Comparison of ENCODE assay signal across 24 cellular contexts in genomic region chr10:58554316-58554715, GRCh38. TPM values are rescaled to one million over a fixed set of nuclear protein-coding genes. Genes with fewer than 3 reads are reported as not detected.
"Had no signal": no experiment of that assay in that cellular context is flagged by ENCODE, and none has a peak within 500 bp of the region (broad histone marks: within the 10 kb centered on the region; RNA-seq: fewer than 3 reads in every experiment).

No MANE protein-coding gene starts in this region.

- H3K4me1 ChIP-seq: body of pancreas, colonic mucosa, parathyroid adenoma, sigmoid colon, testis, upper lobe of left lung had no signal

- H3K79me2 ChIP-seq: parathyroid adenoma had no signal

- H3K27me3 ChIP-seq: body of pancreas, colonic mucosa, gastrocnemius medialis, sigmoid colon, testis, upper lobe of left lung had no signal

- H3K4me1 Mint-ChIP-seq: activated CD4-positive, alpha-beta memory T cell treated with anti-CD3 and anti-CD28 coated beads, Interleukin-2, amount 10 ng/mL, durations not matched to agents 7 days and 5 days; activated CD8-positive, alpha-beta memory T cell treated with anti-CD3 and anti-CD28 coated beads, Interleukin-2, amount 10 ng/mL, durations not matched to agents 7 days and 5 days; activated naive CD8-positive, alpha-beta T cell treated with anti-CD3 and anti-CD28 coated beads, Interleukin-2, amount 10 ng/mL, durations not matched to agents 7 days and 5 days; activated T-helper 17 cell treated with anti-CD3 and anti-CD28 coated beads, Interleukin-2, amount 50 U/mL, for 72 hours; central memory CD8-positive, alpha-beta T cell; memory B cell; naive thymus-derived CD4-positive, alpha-beta T cell; stimulated activated memory B cell treated with anti-CD40 and anti-IgM and Interleukin-4, amounts not matched to agents 10 μg/mL and 1 μg/mL and 100 μg/mL, for 72 hours had no signal

- H3K9me3 Mint-ChIP-seq: activated CD4-positive, alpha-beta memory T cell treated with anti-CD3 and anti-CD28 coated beads, Interleukin-2, amount 10 ng/mL, durations not matched to agents 7 days and 5 days; activated naive CD8-positive, alpha-beta T cell treated with anti-CD3 and anti-CD28 coated beads, Interleukin-2, amount 10 ng/mL, durations not matched to agents 7 days and 5 days; stimulated activated memory B cell treated with anti-CD40 and anti-IgM and Interleukin-4, amounts not matched to agents 10 μg/mL and 1 μg/mL and 100 μg/mL, for 72 hours had no signal

- H3K36me3 ChIP-seq: colonic mucosa, gastrocnemius medialis, sigmoid colon, upper lobe of left lung had no signal

- H3K27ac Mint-ChIP-seq: activated CD4-positive, alpha-beta memory T cell treated with anti-CD3 and anti-CD28 coated beads, Interleukin-2, amount 10 ng/mL, durations not matched to agents 7 days and 5 days; activated CD8-positive, alpha-beta memory T cell treated with anti-CD3 and anti-CD28 coated beads, Interleukin-2, amount 10 ng/mL, durations not matched to agents 7 days and 5 days; activated naive CD8-positive, alpha-beta T cell treated with anti-CD3 and anti-CD28 coated beads, Interleukin-2, amount 10 ng/mL, durations not matched to agents 7 days and 5 days; activated T-helper 17 cell treated with anti-CD3 and anti-CD28 coated beads, Interleukin-2, amount 50 U/mL, for 72 hours; memory B cell; naive thymus-derived CD4-positive, alpha-beta T cell; stimulated activated memory B cell treated with anti-CD40 and anti-IgM and Interleukin-4, amounts not matched to agents 10 μg/mL and 1 μg/mL and 100 μg/mL, for 72 hours had no signal

- H2AFZ ChIP-seq: parathyroid adenoma had no signal

- H3K27ac ChIP-seq: colonic mucosa, gastrocnemius medialis, parathyroid adenoma, sigmoid colon, testis, upper lobe of left lung had no signal

- H3K36me3 Mint-ChIP-seq: activated CD8-positive, alpha-beta memory T cell treated with anti-CD3 and anti-CD28 coated beads, Interleukin-2, amount 10 ng/mL, durations not matched to agents 7 days and 5 days; activated naive CD8-positive, alpha-beta T cell treated with anti-CD3 and anti-CD28 coated beads, Interleukin-2, amount 10 ng/mL, durations not matched to agents 7 days and 5 days; memory B cell; naive thymus-derived CD4-positive, alpha-beta T cell; stimulated activated memory B cell treated with anti-CD40 and anti-IgM and Interleukin-4, amounts not matched to agents 10 μg/mL and 1 μg/mL and 100 μg/mL, for 72 hours had no signal

- ATAC-seq: activated CD8-positive, alpha-beta memory T cell treated with anti-CD3 and anti-CD28 coated beads, Interleukin-2, amount 10 ng/mL, durations not matched to agents 7 days and 5 days; activated T-helper 17 cell treated with anti-CD3 and anti-CD28 coated beads, Interleukin-2, amount 50 U/mL, for 72 hours; body of pancreas; gastrocnemius medialis; left ventricle myocardium superior; naive thymus-derived CD4-positive, alpha-beta T cell; stimulated activated memory B cell treated with anti-CD40 and anti-IgM and Interleukin-4, amounts not matched to agents 10 μg/mL and 1 μg/mL and 100 μg/mL, for 72 hours had no signal

- H3K4me3 ChIP-seq: body of pancreas, colonic mucosa, gastrocnemius medialis, sigmoid colon, testis, upper lobe of left lung had no signal

- DNase-seq: activated CD4-positive, alpha-beta memory T cell treated with anti-CD3 and anti-CD28 coated beads, Interleukin-2, amount 10 ng/mL, durations not matched to agents 7 days and 5 days; activated CD4-positive, alpha-beta T cell treated with anti-CD3 and anti-CD28 coated beads for 48 hours; activated CD4-positive, CD25-positive, alpha-beta regulatory T cell; activated CD8-positive, alpha-beta memory T cell treated with anti-CD3 and anti-CD28 coated beads, Interleukin-2, amount 10 ng/mL, durations not matched to agents 7 days and 5 days; activated naive CD4-positive, alpha-beta T cell treated with Interleukin-2 at 50 U/mL for 16 hours; activated naive CD8-positive, alpha-beta T cell treated with anti-CD3 and anti-CD28 coated beads, Interleukin-2, amount 10 ng/mL, durations not matched to agents 7 days and 5 days; body of pancreas; colonic mucosa; gastrocnemius medialis; head of caudate nucleus; kidney; left ventricle myocardium superior; naive thymus-derived CD4-positive, alpha-beta T cell; sigmoid colon; stimulated activated CD4-positive, alpha-beta T cell treated with anti-CD3 and anti-CD28 coated beads, Interleukin-4, amount 100 ng/mL, for 4 hours; T1000; testis; upper lobe of left lung had no signal

- H3K27me3 Mint-ChIP-seq: activated CD4-positive, alpha-beta memory T cell treated with anti-CD3 and anti-CD28 coated beads, Interleukin-2, amount 10 ng/mL, durations not matched to agents 7 days and 5 days; activated CD8-positive, alpha-beta memory T cell treated with anti-CD3 and anti-CD28 coated beads, Interleukin-2, amount 10 ng/mL, durations not matched to agents 7 days and 5 days; central memory CD8-positive, alpha-beta T cell; memory B cell; stimulated activated memory B cell treated with anti-CD40 and anti-IgM and Interleukin-4, amounts not matched to agents 10 μg/mL and 1 μg/mL and 100 μg/mL, for 72 hours had no signal

- H3K9ac ChIP-seq: parathyroid adenoma had no signal

- H3K4me3 Mint-ChIP-seq: activated CD4-positive, alpha-beta memory T cell treated with anti-CD3 and anti-CD28 coated beads, Interleukin-2, amount 10 ng/mL, durations not matched to agents 7 days and 5 days; activated CD8-positive, alpha-beta memory T cell treated with anti-CD3 and anti-CD28 coated beads, Interleukin-2, amount 10 ng/mL, durations not matched to agents 7 days and 5 days; activated naive CD8-positive, alpha-beta T cell treated with anti-CD3 and anti-CD28 coated beads, Interleukin-2, amount 10 ng/mL, durations not matched to agents 7 days and 5 days; activated T-helper 17 cell treated with anti-CD3 and anti-CD28 coated beads, Interleukin-2, amount 50 U/mL, for 72 hours; central memory CD8-positive, alpha-beta T cell; memory B cell; naive thymus-derived CD4-positive, alpha-beta T cell; stimulated activated memory B cell treated with anti-CD40 and anti-IgM and Interleukin-4, amounts not matched to agents 10 μg/mL and 1 μg/mL and 100 μg/mL, for 72 hours had no signal

- H3K9me3 ChIP-seq: colonic mucosa, gastrocnemius medialis, testis had no signal

RNA-seq across cellular contexts. Expression of gene BICC1, which starts 41.6 kb away (rescaled TPM):
- total RNA-seq: T-helper 1 cell treated with Interleukin-12 subunit alpha and Interleukin-12 subunit beta and Interleukin-4 antibody, amounts not matched to agents 30 ng/mL and 1 ng/mL, for 36 hours had no signal
